ENCODE assay signal across 15 cellular contexts in genomic region chr16:88921603-88921995, GRCh38. TPM values are rescaled to one million over a fixed set of nuclear protein-coding genes. Genes with fewer than 3 reads are reported as not detected.
DNase-seq lines count a peak whose midpoint lies in the region; ATAC-seq and TF ChIP-seq lines count a peak whose summit lies in the region.
"Had no signal": no experiment of that assay in that cellular context is flagged by ENCODE, and none has a peak within 500 bp of the region (broad histone marks: within the 10 kb centered on the region; RNA-seq: fewer than 3 reads in every experiment).

No MANE protein-coding gene starts in this region.

- no peak overlapping the region for H3K4me3 Mint-ChIP-seq in MCF 10A (ENCODE audit: unreplicated experiment)
- no peak overlapping the region for H3K4me3 Mint-ChIP-seq in progenitor cell of endocrine pancreas (ENCODE audit: low read depth)
- H3K4me3 Mint-ChIP-seq: nephron had no signal

- H3K36me3 Mint-ChIP-seq in MCF 10A (ENCODE audit: insufficient read depth, unreplicated experiment), result no peaks in the 10 kb centered on the region
- no peaks in the 10 kb centered on the region for H3K36me3 Mint-ChIP-seq in progenitor cell of endocrine pancreas (ENCODE audit: insufficient read depth)

- H3K9me3 Mint-ChIP-seq in MCF 10A (ENCODE audit: unreplicated experiment) (no peaks in the 10 kb centered on the region), progenitor cell of endocrine pancreas (ENCODE audit: low read depth) (no peaks in the 10 kb centered on the region)
- H3K9me3 Mint-ChIP-seq: nephron had no signal

- H3K9me3 ChIP-seq in breast epithelium (peaks cover 3 to 10% of the 10 kb centered on the region in 2 donors), lower lobe of right lung (no peaks in the 10 kb centered on the region), upper lobe of left lung (no peaks in the 10 kb centered on the region)

- H3K27ac ChIP-seq in breast epithelium (peak overlapping the region; percentile 33 to 77), lower lobe of right lung (peak overlapping the region; percentile 77), upper lobe of left lung (peak overlapping the region; percentile 67 to 87 (median 80))

- POLR2A ChIA-PET in MCF 10A (lab: Yijun Ruan, JAX), result no interaction called here

- intact Hi-C loops in breast epithelium (cut with DNase I; ENCODE audit: low total_unique reads) (no loop called here), MCF 10A (cut with micrococcal nuclease) (no loop called here), lower lobe of right lung (cut with DNase I) (no loop called here)

- TF ChIP-seq EP300 in upper lobe of left lung (IDR thresholded peaks at IDR 0.05), result no peak

- WGBS in upper lobe of left lung, 2 donors, result 54% methylated on average over 13 to 19 of the region's 19 CpGs

- CTCF ChIA-PET in MCF 10A (lab: Yijun Ruan, JAX), result no interaction called here

- H3K27me3 ChIP-seq in breast epithelium (no peaks in the 10 kb centered on the region), lower lobe of right lung (ENCODE audit: low read depth) (peaks cover 11% of the 10 kb centered on the region), upper lobe of left lung (no peaks in the 10 kb centered on the region)

- H3K4me1 ChIP-seq in breast epithelium (peaks cover 3 to 10% of the 10 kb centered on the region in 2 donors), lower lobe of right lung (peaks cover 51% of the 10 kb centered on the region), upper lobe of left lung (peaks cover 31 to 58% (median 49%) of the 10 kb centered on the region in 4 donors)

- TF ChIP-seq CTCF in breast epithelium (IDR thresholded peaks at IDR 0.05), result no peak
- no peak for TF ChIP-seq CTCF in MCF 10A (IDR thresholded peaks at IDR 0.05; ENCODE audit: unreplicated experiment)
- TF ChIP-seq CTCF in lower lobe of right lung (IDR thresholded peaks at IDR 0.05), result no peak
- no peak for TF ChIP-seq CTCF in upper lobe of left lung (IDR thresholded peaks at IDR 0.05)
- TF ChIP-seq CTCF in progenitor cell of endocrine pancreas (IDR thresholded peaks at IDR 0.05; ENCODE audit: unreplicated experiment), result no peak

- no peak overlapping the region for H3K4me3 ChIP-seq in breast epithelium
- peak overlapping the region; percentile 29 for H3K4me3 ChIP-seq in lower lobe of right lung
- H3K4me3 ChIP-seq in upper lobe of left lung, result peak overlapping the region in 2 of 4 donors; percentile 9 to 32

- H3K27me3 Mint-ChIP-seq in MCF 10A (ENCODE audit: insufficient read depth, unreplicated experiment) (no peaks in the 10 kb centered on the region), progenitor cell of endocrine pancreas (peaks cover 8% of the 10 kb centered on the region)

- no TSS peak for BruUV-seq in MCF 10A (replicated peaks; lab: Mats Ljungman, UMichigan)

- peaks cover 5% of the 10 kb centered on the region for H3K4me1 Mint-ChIP-seq in MCF 10A (ENCODE audit: insufficient read depth, unreplicated experiment)
- H3K4me1 Mint-ChIP-seq in progenitor cell of endocrine pancreas (ENCODE audit: low read depth), result peaks cover 6% of the 10 kb centered on the region

- H3K36me3 ChIP-seq in breast epithelium (no peaks in the 10 kb centered on the region), lower lobe of right lung (no peaks in the 10 kb centered on the region), upper lobe of left lung (no peaks in the 10 kb centered on the region)

- no peak for TF ChIP-seq POLR2A in breast epithelium (IDR thresholded peaks at IDR 0.05)
- TF ChIP-seq POLR2A in upper lobe of left lung (IDR thresholded peaks at IDR 0.05), result no peak

- DNase-seq in breast epithelium (ENCODE audit: low spot score in 2 of 2) (no peak), MCF 10A (ENCODE audit: unreplicated experiment) (no peak), UCSD-AML1 (lab: John Stamatoyannopoulos, UW; ENCODE audit: unreplicated experiment) (peak; percentile 61), lower lobe of right lung (no peak), upper lobe of left lung (peak in 1 of 2 donors; percentile 41), foreskin melanocyte (no peak), progenitor cell of endocrine pancreas (ENCODE audit: low spot score, unreplicated experiment) (no peak)
- DNase-seq: ACHN; activated CD4-positive, alpha-beta T cell treated with anti-CD3 and anti-CD28 coated beads for 48 hours; effector memory CD4-positive, alpha-beta T cell; MV-4-11; OCI-M1 had no signal

- ATAC-seq in lower lobe of right lung (no peak), upper lobe of left lung (ENCODE audit: low FRiP score in 2 of 2) (no peak), SK-N-SH treated with all-trans-retinoic acid at 6 μM for 48 hours (no peak)

- H3K27ac Mint-ChIP-seq in MCF 10A (ENCODE audit: low read depth, unreplicated experiment) (no peak overlapping the region), progenitor cell of endocrine pancreas (no peak overlapping the region)

TF ChIP-seq in SK-N-SH treated with all-trans-retinoic acid at 6 μM for 48 hours, 23 proteins besides CTCF, POLR2A, EP300 and RAD21 (continues in another document):
- no peak for TF ChIP-seq ZNF565 (CRISPR knock-in tag; conservative IDR thresholded peaks at IDR 0.05; ENCODE audit: low read depth)
- TF ChIP-seq ESRRG (CRISPR knock-in tag; IDR thresholded peaks at IDR 0.05), result no peak
- no peak for TF ChIP-seq GLIS3 (CRISPR knock-in tag; IDR thresholded peaks at IDR 0.05)
- TF ChIP-seq TCF4 (CRISPR knock-in tag; IDR thresholded peaks at IDR 0.05; ENCODE audit: borderline replicate concordance), result no peak
- no peak for TF ChIP-seq SNAI2 (CRISPR knock-in tag; IDR thresholded peaks at IDR 0.05)
- TF ChIP-seq ZNF8 (CRISPR knock-in tag; IDR thresholded peaks at IDR 0.05), result no peak
- TF ChIP-seq PATZ1 (CRISPR knock-in tag; IDR thresholded peaks at IDR 0.05; ENCODE audit: borderline replicate concordance), result no peak
- TF ChIP-seq CSDC2 (CRISPR knock-in tag; IDR thresholded peaks at IDR 0.05), result no peak
- TF ChIP-seq ZNF70 (CRISPR knock-in tag; IDR thresholded peaks at IDR 0.05), result no peak
- TF ChIP-seq ZFP30 (CRISPR knock-in tag; IDR thresholded peaks at IDR 0.05), result no peak
- TF ChIP-seq CSRNP3 (CRISPR knock-in tag; IDR thresholded peaks at IDR 0.05), result no peak
- TF ChIP-seq TSHZ2 (CRISPR knock-in tag; IDR thresholded peaks at IDR 0.05), result no peak

RNA-seq across cellular contexts. Expression of gene PABPN1L, which starts 55.1 kb away (rescaled TPM):
- total RNA-seq in breast epithelium, result not detected
- not detected in 2 replicates for total RNA-seq in MCF 10A (2022)
- total RNA-seq in lower lobe of right lung, result not detected
- total RNA-seq in upper lobe of left lung, result under 1 TPM in 1 of 6 donors, not detected in 5; 0.20 TPM
- 0.46 TPM in 1 of 2 replicates, not detected in the other for total RNA-seq in progenitor cell of endocrine pancreas
- total RNA-seq: T-helper 1 cell treated with Interleukin-12 subunit alpha and Interleukin-12 subunit beta and Interleukin-4 antibody, amounts not matched to agents 30 ng/mL and 1 ng/mL, for 36 hours had no signal

RNA-seq across cellular contexts. Expression of gene CBFA2T3, which starts 55.4 kb away (rescaled TPM):
- total RNA-seq in breast epithelium, result 1 to 10 TPM in 1 of 3 donors, under 1 TPM in 2; 0.64 to 2.3 (median 0.88) TPM
- not detected in 2 replicates for total RNA-seq in MCF 10A (2022)
- total RNA-seq in lower lobe of right lung, result 14.3 TPM
- total RNA-seq in upper lobe of left lung, result 10 to 100 TPM in 4 of 6 donors, 1 to 10 TPM in 2; 2.7 to 33.5 (median 15.2) TPM
- 12.5 and 12.9 TPM in 2 replicates for total RNA-seq in progenitor cell of endocrine pancreas
